In genomic region chr2:215419769-215420470, GRCh38 we compare ENCODE assay signal across 1 cellular context.
TF ChIP-seq lines count a peak whose summit lies in the region.

No MANE protein-coding gene starts in this region.

TF ChIP-seq in HepG2, 621 proteins besides CTCF, POLR2A, EP300 and RAD21 (continued from another document):
- TF ChIP-seq, protein P1, sequence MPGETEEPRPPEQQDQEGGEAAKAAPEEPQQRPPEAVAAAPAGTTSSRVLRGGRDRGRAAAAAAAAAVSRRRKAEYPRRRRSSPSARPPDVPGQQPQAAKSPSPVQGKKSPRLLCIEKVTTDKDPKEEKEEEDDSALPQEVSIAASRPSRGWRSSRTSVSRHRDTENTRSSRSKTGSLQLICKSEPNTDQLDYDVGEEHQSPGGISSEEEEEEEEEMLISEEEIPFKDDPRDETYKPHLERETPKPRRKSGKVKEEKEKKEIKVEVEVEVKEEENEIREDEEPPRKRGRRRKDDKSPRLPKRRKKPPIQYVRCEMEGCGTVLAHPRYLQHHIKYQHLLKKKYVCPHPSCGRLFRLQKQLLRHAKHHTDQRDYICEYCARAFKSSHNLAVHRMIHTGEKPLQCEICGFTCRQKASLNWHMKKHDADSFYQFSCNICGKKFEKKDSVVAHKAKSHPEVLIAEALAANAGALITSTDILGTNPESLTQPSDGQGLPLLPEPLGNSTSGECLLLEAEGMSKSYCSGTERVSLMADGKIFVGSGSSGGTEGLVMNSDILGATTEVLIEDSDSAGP (CRISPR knock-in tag; IDR thresholded peaks at IDR 0.05; ENCODE audit: borderline replicate concordance), result 0 out of 2 replicates have a peak, but pooled peaks have one; percentile 34
- peak; percentile 75; the same call in 1 of the 2 replicates for TF ChIP-seq MIER3 (CRISPR knock-in tag; IDR thresholded peaks at IDR 0.05; ENCODE audit: borderline replicate concordance)
- TF ChIP-seq GATAD2A (CRISPR knock-in tag; IDR thresholded peaks at IDR 0.05), result peak; percentile 92
- TF ChIP-seq KAT8 (CRISPR knock-in tag; IDR thresholded peaks at IDR 0.05), result peak; percentile 36; the same call in 1 of the 2 replicates
- TF ChIP-seq ZFP36 (IDR thresholded peaks at IDR 0.05; ENCODE audit: borderline replicate concordance, low read depth, low read length, partially characterized antibody), result no peak
- peak; percentile 83 for TF ChIP-seq FOXA3 (CRISPR knock-in tag; IDR thresholded peaks at IDR 0.05)
- no peak for TF ChIP-seq TRIM24 (CRISPR knock-in tag; IDR thresholded peaks at IDR 0.05)
- no peak for TF ChIP-seq KIAA2018 (CRISPR knock-in tag; IDR thresholded peaks at IDR 0.05; ENCODE audit: borderline replicate concordance)
- no peak for TF ChIP-seq ISX (CRISPR knock-in tag; conservative IDR thresholded peaks at IDR 0.05)
TF ChIP-seq in HepG2: peak in this region for 112.
